Comparison of ENCODE assay signal across 13 cellular contexts in genomic region chr2:101725515-101726192, GRCh38. TPM values are rescaled to one million over a fixed set of nuclear protein-coding genes. Genes with fewer than 3 reads are reported as not detected.
A peak's percentile ranks its signal among the peaks of the same experiment; 100 is the strongest.
DNase-seq lines count a peak whose midpoint lies in the region; ATAC-seq, FAIRE-seq and TF ChIP-seq lines count a peak whose summit lies in the region.
"Had no signal": no experiment of that assay in that cellular context is flagged by ENCODE, and none has a peak within 500 bp of the region (broad histone marks: within the 10 kb centered on the region; RNA-seq: fewer than 3 reads in every experiment).

No MANE protein-coding gene starts in this region.

- intact Hi-C loops in activated CD8-positive, alpha-beta T cell treated with anti-CD3 and anti-CD28 coated beads for 36 hours (cut with micrococcal nuclease), result no loop called here
- intact Hi-C loops in OCI-LY7 (cut with micrococcal nuclease; ENCODE audit: unreplicated experiment), result no loop called here

- H3K9me3 Mint-ChIP-seq in activated CD8-positive, alpha-beta T cell treated with anti-CD3 and anti-CD28 coated beads for 36 hours, result peaks cover 10% of the 10 kb centered on the region
- no peaks in the 10 kb centered on the region for H3K9me3 Mint-ChIP-seq in activated CD8-positive, alpha-beta T cell treated with anti-CD3 and anti-CD28 coated beads, Interleukin-2, amount 10 ng/mL, durations not matched to agents 7 days and 5 days (ENCODE audit: insufficient read depth)

- H3K4me3 ChIP-seq in OCI-LY7 (ENCODE audit: low read depth, low read length, poor library complexity, severe bottlenecking) (no peak overlapping the region), smooth muscle cell (no peak overlapping the region)
- H3K4me3 ChIP-seq: breast epithelium, gastrocnemius medialis, spleen had no signal

- H3K27ac ChIP-seq in OCI-LY7 (ENCODE audit: low read depth, low read length, poor library complexity, severe bottlenecking), result no peak overlapping the region
- no peak overlapping the region for H3K27ac ChIP-seq in foreskin keratinocyte
- H3K27ac ChIP-seq in smooth muscle cell (ENCODE audit: low read depth), result no peak overlapping the region
- H3K27ac ChIP-seq: breast epithelium, gastrocnemius medialis had no signal

- H3K4me2 ChIP-seq in OCI-LY7 (ENCODE audit: low read length) (peak overlapping the region; percentile 12; the same call in 1 of the 2 replicates), smooth muscle cell (no peak overlapping the region)

- H3K27me3 Mint-ChIP-seq in activated CD8-positive, alpha-beta T cell treated with anti-CD3 and anti-CD28 coated beads for 36 hours, result no peaks in the 10 kb centered on the region
- H3K27me3 Mint-ChIP-seq in activated CD8-positive, alpha-beta T cell treated with anti-CD3 and anti-CD28 coated beads, Interleukin-2, amount 10 ng/mL, durations not matched to agents 7 days and 5 days (ENCODE audit: low read depth), result no peaks in the 10 kb centered on the region

- H3K9me3 ChIP-seq in OCI-LY7 (ENCODE audit: low read length), result peaks cover 23% of the 10 kb centered on the region; the same call in 1 of the 2 replicates
- no peaks in the 10 kb centered on the region for H3K9me3 ChIP-seq in smooth muscle cell (replicated peaks; ENCODE audit: low read depth)
- H3K9me3 ChIP-seq: breast epithelium, gastrocnemius medialis, spleen had no signal

- peaks cover 9% of the 10 kb centered on the region; the same call in 1 of the 2 replicates for H4K20me1 ChIP-seq in OCI-LY7 (ENCODE audit: insufficient read depth, low read length)
- H4K20me1 ChIP-seq in smooth muscle cell (ENCODE audit: low read depth), result peaks cover 100% of the 10 kb centered on the region

- H3K4me1 ChIP-seq in OCI-LY7 (ENCODE audit: insufficient read depth, low read length, poor library complexity, severe bottlenecking) (peaks cover 57% of the 10 kb centered on the region), foreskin keratinocyte (no peaks in the 10 kb centered on the region), smooth muscle cell (ENCODE audit: low read depth) (peaks cover 7% of the 10 kb centered on the region)

- H3K79me2 ChIP-seq in OCI-LY7 (ENCODE audit: insufficient read depth, low read depth, low read length) (peaks cover 100% of the 10 kb centered on the region), smooth muscle cell (ENCODE audit: low read depth) (peaks cover 100% of the 10 kb centered on the region)

- TF ChIP-seq CTCF in activated CD8-positive, alpha-beta T cell treated with anti-CD3 and anti-CD28 coated beads for 36 hours (IDR thresholded peaks at IDR 0.05), result peak; percentile 43
- peak; percentile 76 for TF ChIP-seq CTCF in OCI-LY7 (conservative IDR thresholded peaks at IDR 0.05; ENCODE audit: low read length)
- peak; percentile 38 for TF ChIP-seq CTCF in foreskin keratinocyte (conservative IDR thresholded peaks at IDR 0.05)
- peak; percentile 17 for TF ChIP-seq CTCF in smooth muscle cell (IDR thresholded peaks at IDR 0.05; ENCODE audit: borderline replicate concordance, insufficient read depth, poor library complexity, severe bottlenecking)

- H3K27ac Mint-ChIP-seq in activated CD8-positive, alpha-beta T cell treated with anti-CD3 and anti-CD28 coated beads for 36 hours, result peak overlapping the region; percentile 28
- H3K27ac Mint-ChIP-seq in activated CD8-positive, alpha-beta T cell treated with anti-CD3 and anti-CD28 coated beads, Interleukin-2, amount 10 ng/mL, durations not matched to agents 7 days and 5 days, result no peak overlapping the region

- CTCF ChIA-PET in activated CD8-positive, alpha-beta T cell treated with anti-CD3 and anti-CD28 coated beads for 36 hours (lab: Charles Lee), result interaction anchor here (0.6 to 2.4 kb wide), 13 partner anchors 8 to 307 kb away, joined by 3 to 10 read pairs (median 4); partner anchors contain the start of gene RFX8
- CTCF ChIA-PET in activated CD8-positive, alpha-beta T cell treated with anti-CD3 and anti-CD28 coated beads, Interleukin-2, amount 10 ng/mL, durations not matched to agents 7 days and 5 days (lab: Charles Lee), result interaction anchor here (0.7 to 2.8 kb wide), 14 partner anchors 8 to 445 kb away, joined by 3 to 11 read pairs (median 4); partner anchors contain the start of gene MAP4K4
- CTCF ChIA-PET in OCI-LY7 (lab: Charles Lee; ENCODE audit: unreplicated experiment), result no interaction called here

- H3K9ac ChIP-seq in smooth muscle cell (ENCODE audit: low read depth), result no peak overlapping the region

- H3K36me3 Mint-ChIP-seq in activated CD8-positive, alpha-beta T cell treated with anti-CD3 and anti-CD28 coated beads for 36 hours (ENCODE audit: low read depth), result peaks cover 27% of the 10 kb centered on the region
- peaks cover 36% of the 10 kb centered on the region for H3K36me3 Mint-ChIP-seq in activated CD8-positive, alpha-beta T cell treated with anti-CD3 and anti-CD28 coated beads, Interleukin-2, amount 10 ng/mL, durations not matched to agents 7 days and 5 days (ENCODE audit: low read depth)

- H3K9me2 ChIP-seq in OCI-LY7 (ENCODE audit: insufficient read depth, low read length), result no peaks in the 10 kb centered on the region

- peak; percentile 47 for DNase-seq in activated CD8-positive, alpha-beta T cell treated with anti-CD3 and anti-CD28 coated beads for 36 hours
- DNase-seq in activated CD8-positive, alpha-beta T cell treated with anti-CD3 and anti-CD28 coated beads, Interleukin-2, amount 10 ng/mL, durations not matched to agents 7 days and 5 days, result no peak
- peak; percentile 45 for DNase-seq in OCI-LY7 (ENCODE audit: low spot score)
- no peak for DNase-seq in foreskin keratinocyte
- DNase-seq in smooth muscle cell (lab: John Stamatoyannopoulos, UW; ENCODE audit: unreplicated experiment), result no peak
- DNase-seq in frontal cortex (ENCODE audit: low spot score in 2 of 2), result no peak
- DNase-seq in RKO (ENCODE audit: low spot score), result no peak
- no peak for DNase-seq in glomerular visceral epithelial cell (ENCODE audit: extremely low spot score)
- DNase-seq: gastrocnemius medialis, NCI-H345, spleen, SW 1271 had no signal

- no peak for FAIRE-seq in frontal cortex (lab: Jason Lieb, UNC)

- peaks cover 92% of the 10 kb centered on the region for H3K4me1 Mint-ChIP-seq in activated CD8-positive, alpha-beta T cell treated with anti-CD3 and anti-CD28 coated beads for 36 hours (ENCODE audit: low read depth)
- H3K4me1 Mint-ChIP-seq in activated CD8-positive, alpha-beta T cell treated with anti-CD3 and anti-CD28 coated beads, Interleukin-2, amount 10 ng/mL, durations not matched to agents 7 days and 5 days (ENCODE audit: low read depth), result peaks cover 76% of the 10 kb centered on the region

- H3F3A ChIP-seq in smooth muscle cell (ENCODE audit: low read depth), result no peaks in the 10 kb centered on the region

- POLR2A ChIA-PET in activated CD8-positive, alpha-beta T cell treated with anti-CD3 and anti-CD28 coated beads for 36 hours (lab: Charles Lee), result interaction anchor here (0.8 to 2.3 kb wide), 4 partner anchors 8 to 29 kb away, joined by 3 to 11 read pairs (median 4); no protein-coding TSS in a partner anchor
- POLR2A ChIA-PET in activated CD8-positive, alpha-beta T cell treated with anti-CD3 and anti-CD28 coated beads, Interleukin-2, amount 10 ng/mL, durations not matched to agents 7 days and 5 days (lab: Charles Lee), result no interaction called here
- POLR2A ChIA-PET in OCI-LY7 (lab: Charles Lee), result interaction anchor here (0.6 to 1.6 kb wide), 4 partner anchors 8 to 29 kb away, joined by 3 to 8 read pairs (median 4); no protein-coding TSS in a partner anchor

- H3K4me3 Mint-ChIP-seq in activated CD8-positive, alpha-beta T cell treated with anti-CD3 and anti-CD28 coated beads for 36 hours, result no peak overlapping the region
- no peak overlapping the region for H3K4me3 Mint-ChIP-seq in activated CD8-positive, alpha-beta T cell treated with anti-CD3 and anti-CD28 coated beads, Interleukin-2, amount 10 ng/mL, durations not matched to agents 7 days and 5 days

- H3K36me3 ChIP-seq in OCI-LY7 (ENCODE audit: insufficient read depth, low read length), result peaks cover 50% of the 10 kb centered on the region
- no peaks in the 10 kb centered on the region for H3K36me3 ChIP-seq in smooth muscle cell (ENCODE audit: low read depth)
- H3K36me3 ChIP-seq: breast epithelium, gastrocnemius medialis, spleen had no signal

- 74% methylated on average over 5 of the region's 5 CpGs for WGBS in smooth muscle cell (ENCODE audit: low lambda C conversion rate)

- BruUV-seq in OCI-LY7 (replicated peaks; lab: Mats Ljungman, UMichigan), result no TSS peak

- H2AFZ ChIP-seq in OCI-LY7 (ENCODE audit: low read length) (no peak overlapping the region), smooth muscle cell (ENCODE audit: low read depth) (no peak overlapping the region)

- no peaks in the 10 kb centered on the region for H3K27me3 ChIP-seq in foreskin keratinocyte
- H3K27me3 ChIP-seq in smooth muscle cell (ENCODE audit: low read depth), result no peaks in the 10 kb centered on the region
- H3K27me3 ChIP-seq: breast epithelium, gastrocnemius medialis, spleen had no signal

- no peak for ATAC-seq in activated CD8-positive, alpha-beta T cell treated with anti-CD3 and anti-CD28 coated beads for 36 hours
- no peak for ATAC-seq in activated CD8-positive, alpha-beta T cell treated with anti-CD3 and anti-CD28 coated beads, Interleukin-2, amount 10 ng/mL, durations not matched to agents 7 days and 5 days
- ATAC-seq in foreskin keratinocyte, result no peak
- ATAC-seq: gastrocnemius medialis had no signal

RNA-seq across cellular contexts. Expression of gene MAP4K4, which starts 28.1 kb away (rescaled TPM):
- 10 to 100 TPM; 26.3 to 27.3 TPM for total RNA-seq in activated CD8-positive, alpha-beta T cell treated with anti-CD3 and anti-CD28 coated beads for 36 hours
- total RNA-seq in activated CD8-positive, alpha-beta T cell treated with anti-CD3 and anti-CD28 coated beads, Interleukin-2, amount 10 ng/mL, durations not matched to agents 7 days and 5 days, result 10 to 100 TPM; 90.2 to 92.2 TPM
- 67.2 and 74.0 TPM in 2 replicates for total RNA-seq in OCI-LY7 (2014; rRNA removed; shearing (Covaris generic))
- 181 and 206 TPM in 2 replicates for total RNA-seq in OCI-LY7 (2022)
- total RNA-seq in foreskin keratinocyte, result 99.2 and 107 TPM in 2 replicates
- polyA plus RNA-seq in foreskin keratinocyte, result 40.3 and 41.7 TPM in 2 replicates
- total RNA-seq in smooth muscle cell, result 90.9 and 107 TPM in 2 replicates
- polyA plus RNA-seq in smooth muscle cell, result 68.9 and 76.9 TPM in 2 replicates
- total RNA-seq in frontal cortex, result 161 TPM

Comparison
In these comparisons a context has a peak if more than half of its experiments do, and no peak if none do; other contexts are left out.
1. DNase-seq: peak in activated CD8-positive, alpha-beta T cell treated with anti-CD3 and anti-CD28 coated beads for 36 hours (single experiment) and OCI-LY7 (single experiment); none in activated CD8-positive, alpha-beta T cell treated with anti-CD3 and anti-CD28 coated beads, Interleukin-2, amount 10 ng/mL, durations not matched to agents 7 days and 5 days (single experiment), foreskin keratinocyte (0 of 2), smooth muscle cell (single experiment), frontal cortex (0 of 2), RKO (single experiment) and glomerular visceral epithelial cell (single experiment).
2. CTCF ChIP-seq: peak in every context shown above with its lines; median percentile 76 in OCI-LY7; 43 in activated CD8-positive, alpha-beta T cell treated with anti-CD3 and anti-CD28 coated beads for 36 hours; 38 in foreskin keratinocyte; 17 in smooth muscle cell.